ENCODE assay signal across 28 cellular contexts in the genomic region with DNA sequence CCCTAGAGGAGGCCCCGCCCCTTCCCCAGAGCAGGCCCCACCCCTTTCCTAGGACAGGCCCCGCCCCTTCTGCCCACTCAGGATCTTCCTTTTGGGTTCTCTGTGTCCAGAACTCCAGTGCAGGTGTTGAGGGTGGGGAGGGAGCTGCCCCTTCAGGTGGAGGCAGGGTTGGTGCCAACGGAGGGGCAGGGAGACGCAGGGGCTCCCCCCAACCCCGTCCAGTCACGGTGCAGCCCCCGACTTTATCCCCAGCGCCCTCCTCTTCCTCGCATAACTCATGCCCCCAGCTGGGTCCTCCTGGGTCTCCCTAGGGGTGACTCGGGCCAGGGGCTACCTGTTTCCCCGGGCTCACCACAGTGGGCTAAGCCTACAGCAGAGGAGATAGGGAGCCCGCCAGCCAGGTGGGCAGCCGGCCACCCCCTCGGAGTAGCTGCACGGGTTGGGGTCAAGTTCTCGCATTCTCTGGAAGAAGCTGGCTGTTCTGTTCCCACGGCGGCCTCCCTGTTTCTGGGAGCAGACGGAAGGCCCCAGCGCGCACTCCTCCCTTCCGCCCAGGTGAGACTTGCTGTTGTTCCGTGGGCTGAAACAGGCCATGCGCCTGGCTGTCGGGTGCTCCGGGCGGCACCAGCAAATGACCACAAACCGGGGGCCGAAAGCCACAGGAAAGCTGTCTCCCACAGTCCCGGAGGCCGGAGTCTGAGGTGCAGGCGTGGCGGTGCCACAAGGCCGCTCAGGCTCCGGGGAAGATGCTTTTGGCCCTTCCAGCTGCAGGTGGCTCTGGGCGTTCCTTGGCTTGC. TPM values are rescaled to one million over a fixed set of nuclear protein-coding genes. Genes with fewer than 3 reads are reported as not detected.
A peak's percentile ranks its signal among the peaks of the same experiment; 100 is the strongest.
DNase-seq lines count a peak whose midpoint lies in the region; ATAC-seq and TF ChIP-seq lines count a peak whose summit lies in the region.
"Had no signal": no experiment of that assay in that cellular context is flagged by ENCODE, and none has a peak within 500 bp of the region (broad histone marks: within the 10 kb centered on the region; RNA-seq: fewer than 3 reads in every experiment).

No MANE protein-coding gene starts in this region.

- intact Hi-C loops in right lobe of liver (cut with DNase I) (no loop called here), aorta (cut with DNase I) (no loop called here)

- H3K9me3 ChIP-seq in right lobe of liver, result no peaks in the 10 kb centered on the region
- H3K9me3 ChIP-seq in aorta (ENCODE audit: control insufficient read depth, low read length), result no peaks in the 10 kb centered on the region
- H3K9me3 ChIP-seq: esophagus muscularis mucosa, tibial nerve had no signal

- H3K27me3 Mint-ChIP-seq in chondrocyte (ENCODE audit: low read depth), result peaks cover 18% of the 10 kb centered on the region
- H3K27me3 Mint-ChIP-seq: activated naive CD8-positive, alpha-beta T cell; stimulated activated naive CD8-positive, alpha-beta T cell treated with anti-CD3 and anti-CD28 coated beads, Interleukin-15, amount 100 ng/mL, for 72 hours had no signal

- peak; percentile 59 for DNase-seq in activated effector memory CD4-positive, alpha-beta T cell treated with anti-CD3 and anti-CD28 coated beads, Interleukin-2, amount 50 U/mL, for 16 hours
- DNase-seq in activated effector memory CD4-positive, alpha-beta T cell treated with Interleukin-2 at 50 U/mL for 16 hours, result no peak
- DNase-seq in chondrocyte (ENCODE audit: low spot score) (peak; percentile 89), right lobe of liver (peak; percentile 17 to 54 (median 35)), aorta (peak; percentile 47 to 66), NCI-H1436 (lab: John Stamatoyannopoulos, UW) (no peak)
- DNase-seq: ACHN; activated CD4-positive, CD25-positive, alpha-beta regulatory T cell; activated T-cell treated with anti-CD3 and anti-CD28 coated beads, Interleukin-2, amount 50 U/mL, for 72 hours; effector memory CD4-positive, alpha-beta T cell; hippocampal formation; mammary epithelial cell; NCI-H1105; NCI-H2081 treated with DMSO at 0.1 percent for 48 hours; NK-92 treated with Interleukin-12 subunit alpha and Interleukin-12 subunit beta, amount 100 ng/mL, for 24 hours; retina; stimulated activated naive CD8-positive, alpha-beta T cell treated with anti-CD3 and anti-CD28 coated beads, Interleukin-15, amount 100 ng/mL, for 72 hours; T1000 had no signal

- ATAC-seq in right lobe of liver (no peak), aorta (ENCODE audit: low FRiP score) (no peak), HG02642 (IDR thresholded peaks at IDR 0.05; ENCODE audit: poor library complexity, unreplicated experiment) (no peak)
- ATAC-seq in activated CD4-positive, CD25-positive, alpha-beta regulatory T cell treated with anti-CD3 and anti-CD28 coated beads, Interleukin-2, amount 50 U/mL, for 24 hours, result no peak
- ATAC-seq: stimulated activated naive CD8-positive, alpha-beta T cell treated with anti-CD3 and anti-CD28 coated beads, Interleukin-15, amount 100 ng/mL, for 72 hours had no signal

- TF ChIP-seq CTCF in chondrocyte (IDR thresholded peaks at IDR 0.05), result no peak
- no peak for TF ChIP-seq CTCF in right lobe of liver (IDR thresholded peaks at IDR 0.05)

- no peaks in the 10 kb centered on the region for H3K4me1 Mint-ChIP-seq in chondrocyte (ENCODE audit: low read depth)

- no peak for TF ChIP-seq POLR2A in right lobe of liver (IDR thresholded peaks at IDR 0.05)

- H3K36me3 ChIP-seq in right lobe of liver (no peaks in the 10 kb centered on the region), aorta (ENCODE audit: control insufficient read depth in 1 of 2, insufficient read depth in 2 of 2, low read length in 1 of 2) (no peaks in the 10 kb centered on the region)
- H3K36me3 ChIP-seq: BLaER1 treated with 17β-estradiol and CSF1 and Interleukin-3, amounts not matched to agents 10 nM and 100 nM; esophagus muscularis mucosa; tibial nerve had no signal

- H3K27ac ChIP-seq in right lobe of liver (no peak overlapping the region), aorta (ENCODE audit: low read depth in 1 of 2, low read length in 2 of 2) (no peak overlapping the region)
- H3K27ac ChIP-seq: BLaER1 treated with 17β-estradiol and CSF1 and Interleukin-3, amounts not matched to agents 10 nM and 100 nM; esophagus muscularis mucosa; HL-60; tibial nerve had no signal

- WGBS in right lobe of liver (ENCODE audit: insufficient coverage, low coverage, low lambda C conversion rate, missing lambda C conversion rate), result 65% methylated on average over 6 of the region's 36 CpGs
- 84 to 86% methylated on average over 35 to 36 of the region's 36 CpGs for WGBS in aorta, 2 donors

- H3K4me1 ChIP-seq in right lobe of liver (no peaks in the 10 kb centered on the region), aorta (ENCODE audit: control insufficient read depth in 1 of 2, insufficient read depth in 2 of 2, low read length in 2 of 2) (no peaks in the 10 kb centered on the region)
- H3K4me1 ChIP-seq: esophagus muscularis mucosa, tibial nerve had no signal

- no peak overlapping the region for H3K4me3 ChIP-seq in right lobe of liver
- no peak overlapping the region for H3K4me3 ChIP-seq in aorta (ENCODE audit: low read length in 2 of 2)
- H3K4me3 ChIP-seq: BLaER1 treated with 17β-estradiol and CSF1 and Interleukin-3, amounts not matched to agents 10 nM and 100 nM; esophagus muscularis mucosa; tibial nerve had no signal

- no peaks in the 10 kb centered on the region for H3K36me3 Mint-ChIP-seq in chondrocyte (ENCODE audit: low read depth)
- H3K36me3 Mint-ChIP-seq: activated naive CD8-positive, alpha-beta T cell had no signal

- H3K27ac Mint-ChIP-seq in chondrocyte (ENCODE audit: unreplicated experiment), result no peak overlapping the region
- H3K27ac Mint-ChIP-seq: activated naive CD8-positive, alpha-beta T cell; activated T-cell treated with anti-CD3 and anti-CD28 coated beads, Interleukin-2, amount 50 U/mL, for 72 hours; stimulated activated naive CD8-positive, alpha-beta T cell treated with anti-CD3 and anti-CD28 coated beads, Interleukin-15, amount 100 ng/mL, for 72 hours had no signal

- no peak overlapping the region for H3K4me3 Mint-ChIP-seq in chondrocyte (ENCODE audit: unreplicated experiment)
- H3K4me3 Mint-ChIP-seq: activated naive CD8-positive, alpha-beta T cell; activated T-cell treated with anti-CD3 and anti-CD28 coated beads, Interleukin-2, amount 50 U/mL, for 72 hours; stimulated activated naive CD8-positive, alpha-beta T cell treated with anti-CD3 and anti-CD28 coated beads, Interleukin-15, amount 100 ng/mL, for 72 hours had no signal

- H3K27me3 ChIP-seq in right lobe of liver (no peaks in the 10 kb centered on the region), aorta (ENCODE audit: control insufficient read depth in 1 of 2, insufficient read depth in 2 of 2, low read length in 1 of 2) (no peaks in the 10 kb centered on the region)
- H3K27me3 ChIP-seq: BLaER1 treated with 17β-estradiol and CSF1 and Interleukin-3, amounts not matched to agents 10 nM and 100 nM had no signal

- H3K9me3 Mint-ChIP-seq in chondrocyte (ENCODE audit: low read depth), result no peaks in the 10 kb centered on the region
- H3K9me3 Mint-ChIP-seq: activated T-cell treated with anti-CD3 and anti-CD28 coated beads, Interleukin-2, amount 50 U/mL, for 72 hours; stimulated activated naive CD8-positive, alpha-beta T cell treated with anti-CD3 and anti-CD28 coated beads, Interleukin-15, amount 100 ng/mL, for 72 hours had no signal

RNA-seq across cellular contexts. Expression of gene MUC2, which starts 38.9 kb away (rescaled TPM):
- not detected in 3 replicates for total RNA-seq in chondrocyte
- under 1 TPM in 1 of 6 experiments, not detected in 5; 0.04 TPM for total RNA-seq in right lobe of liver
- total RNA-seq in aorta, result under 1 TPM; 0.06 to 0.10 TPM
- 10 to 100 TPM in 1 of 2 donors, under 1 TPM in 1; 0.08 to 11.8 TPM for polyA plus RNA-seq in aorta
- total RNA-seq: activated T-cell treated with anti-CD3 and anti-CD28 coated beads, Interleukin-2, amount 50 U/mL, for 72 hours; Daoy; frontal cortex; mammary epithelial cell; NCI-H460; tibial nerve had no signal
- polyA plus RNA-seq: mammary epithelial cell had no signal

RNA-seq across cellular contexts. Expression of gene MUC5AC, which starts 44.1 kb away (rescaled TPM):
- total RNA-seq in chondrocyte (not detected in 3 replicates), right lobe of liver (not detected), aorta (not detected)
- under 1 TPM in 1 of 2 donors, not detected in 1; 0.05 TPM for polyA plus RNA-seq in aorta
- total RNA-seq: activated T-cell treated with anti-CD3 and anti-CD28 coated beads, Interleukin-2, amount 50 U/mL, for 72 hours; Daoy; frontal cortex; mammary epithelial cell; NCI-H460; tibial nerve had no signal

Comparison
In these comparisons a context has a peak if more than half of its experiments do, and no peak if none do; other contexts are left out.
1. DNase-seq: peak in activated effector memory CD4-positive, alpha-beta T cell treated with anti-CD3 and anti-CD28 coated beads, Interleukin-2, amount 50 U/mL, for 16 hours (single experiment), chondrocyte (single experiment), right lobe of liver (3 of 3) and aorta (2 of 2); none in activated effector memory CD4-positive, alpha-beta T cell treated with Interleukin-2 at 50 U/mL for 16 hours (single experiment) and NCI-H1436 (single experiment).